In genomic region chr10:101816913-101817541, GRCh38 we compare ENCODE assay signal across 9 cellular contexts. TPM values are rescaled to one million over a fixed set of nuclear protein-coding genes. Genes with fewer than 3 reads are reported as not detected.
DNase-seq lines count a peak whose midpoint lies in the region; ATAC-seq and TF ChIP-seq lines count a peak whose summit lies in the region.
"Had no signal": no experiment of that assay in that cellular context is flagged by ENCODE, and none has a peak within 500 bp of the region (broad histone marks: within the 10 kb centered on the region; RNA-seq: fewer than 3 reads in every experiment).

No MANE protein-coding gene starts in this region.

- H3K4me2 ChIP-seq in neural progenitor cell, result peak overlapping the region; percentile 91

- H3K79me2 ChIP-seq in neural progenitor cell (ENCODE audit: low read depth), result peaks cover 80% of the 10 kb centered on the region

- H3K27ac Mint-ChIP-seq in CD4-positive, alpha-beta T cell, result peak overlapping the region; percentile 96
- H3K27ac Mint-ChIP-seq in neural progenitor cell, result peak overlapping the region; percentile 86

- H3K4me1 Mint-ChIP-seq in CD4-positive, alpha-beta T cell (ENCODE audit: low read depth), result peaks cover 58% of the 10 kb centered on the region
- H3K4me1 Mint-ChIP-seq in neural progenitor cell, result peaks cover 33% of the 10 kb centered on the region

- peak overlapping the region; percentile 87 for H3K27ac ChIP-seq in CD4-positive, alpha-beta T cell (ENCODE audit: low read depth, low read length)
- peak overlapping the region; percentile 88 for H3K27ac ChIP-seq in duodenal mucosa (ENCODE audit: low read depth, low read length)
- peak overlapping the region; percentile 100 for H3K27ac ChIP-seq in neural progenitor cell

- intact Hi-C loops in CD4-positive, alpha-beta T cell (cut with DNase I, micrococcal nuclease), result loop anchor here (5.0 to 10.0 kb wide), 3 partner anchors 122 to 928 kb away; partner anchors contain the start of genes ARMH3 (in 1 of the 2), FBXW4 (in 1 of the 2) and WBP1L (in 1 of the 2)

- H3K36me3 ChIP-seq in MG63, result peaks cover 24% of the 10 kb centered on the region
- peaks cover 9 to 12% of the 10 kb centered on the region in 2 donors for H3K36me3 ChIP-seq in duodenal mucosa (ENCODE audit: control insufficient read depth in 1 of 2, insufficient read depth in 2 of 2, low read length in 2 of 2)
- peaks cover 9% of the 10 kb centered on the region for H3K36me3 ChIP-seq in neural progenitor cell

- no peak overlapping the region for H2AFZ ChIP-seq in neural progenitor cell (replicated peaks)

- H4K20me1 ChIP-seq in neural progenitor cell (ENCODE audit: low read depth), result peaks cover 59% of the 10 kb centered on the region

- H3K36me3 Mint-ChIP-seq in CD4-positive, alpha-beta T cell (ENCODE audit: low read depth), result peaks cover 61% of the 10 kb centered on the region
- peaks cover 11% of the 10 kb centered on the region for H3K36me3 Mint-ChIP-seq in neural progenitor cell

- CTCF ChIA-PET in CD4-positive, alpha-beta T cell (lab: Charles Lee), result interaction anchor here (0.9 to 2.9 kb wide), 3 partner anchors 10 to 23 kb away, joined by 3 to 12 read pairs (median 3); no protein-coding TSS in a partner anchor

- H3K9ac ChIP-seq in duodenal mucosa (ENCODE audit: low read depth in 1 of 2, low read length in 2 of 2), result peak overlapping the region; percentile 90 to 93
- peak overlapping the region; percentile 99 for H3K9ac ChIP-seq in neural progenitor cell

- H3K9me3 Mint-ChIP-seq in CD4-positive, alpha-beta T cell, result no peaks in the 10 kb centered on the region
- no peaks in the 10 kb centered on the region for H3K9me3 Mint-ChIP-seq in neural progenitor cell

- H3K4me3 Mint-ChIP-seq in CD4-positive, alpha-beta T cell, result peak overlapping the region; percentile 99
- peak overlapping the region; percentile 90 for H3K4me3 Mint-ChIP-seq in neural progenitor cell

- H3K27me3 Mint-ChIP-seq in CD4-positive, alpha-beta T cell, result no peaks in the 10 kb centered on the region
- H3K27me3 Mint-ChIP-seq in neural progenitor cell (ENCODE audit: insufficient read depth, low read depth), result no peaks in the 10 kb centered on the region

- DNase-seq in CD4-positive, alpha-beta T cell, result no peak
- DNase-seq in MG63 (no peak), neural progenitor cell (ENCODE audit: low spot score) (no peak), left lobe of liver (ENCODE audit: low spot score) (no peak), NCI-H226 (no peak), NCI-H2081 treated with DMSO at 0.1 percent for 48 hours (lab: John Stamatoyannopoulos, UW) (no peak), NOMO-1 treated with dmso at 0.1 percent for 144 hours (lab: John Stamatoyannopoulos, UW; ENCODE audit: unreplicated experiment) (no peak)

- H3K4me1 ChIP-seq in duodenal mucosa (ENCODE audit: control insufficient read depth in 1 of 2, insufficient read depth in 2 of 2, low read length in 2 of 2) (peaks cover 16 to 33% of the 10 kb centered on the region in 2 donors), neural progenitor cell (peaks cover 26% of the 10 kb centered on the region)

- no peak for TF ChIP-seq CTCF in CD4-positive, alpha-beta T cell (IDR thresholded peaks at IDR 0.05)
- no peak for TF ChIP-seq CTCF in neural progenitor cell (IDR thresholded peaks at IDR 0.05)

- no peaks in the 10 kb centered on the region for H3K9me3 ChIP-seq in CD4-positive, alpha-beta T cell (ENCODE audit: control insufficient read depth, low read length)
- no peaks in the 10 kb centered on the region for H3K9me3 ChIP-seq in MG63
- H3K9me3 ChIP-seq in duodenal mucosa (ENCODE audit: control insufficient read depth in 1 of 2, low read length in 2 of 2), result no peaks in the 10 kb centered on the region
- H3K9me3 ChIP-seq in neural progenitor cell (ENCODE audit: low read depth), result no peaks in the 10 kb centered on the region

- no peaks in the 10 kb centered on the region for H3K27me3 ChIP-seq in CD4-positive, alpha-beta T cell (ENCODE audit: control insufficient read depth, insufficient read depth, low read length)
- H3K27me3 ChIP-seq in MG63 (no peaks in the 10 kb centered on the region), duodenal mucosa (ENCODE audit: control insufficient read depth in 1 of 2, insufficient read depth in 2 of 2, low read length in 2 of 2) (no peaks in the 10 kb centered on the region), neural progenitor cell (no peaks in the 10 kb centered on the region)

- POLR2A ChIA-PET in CD4-positive, alpha-beta T cell (lab: Charles Lee), result interaction anchor here (0.9 to 11.5 kb wide), 8 partner anchors 17 to 828 kb away, joined by 4 to 223 read pairs (median 8); partner anchors contain the start of genes ARMH3, NOLC1, NPM3 and TRIM8

- peak overlapping the region; percentile 76 for H3K4me3 ChIP-seq in MG63
- H3K4me3 ChIP-seq in duodenal mucosa (ENCODE audit: low read depth in 1 of 2, low read length in 2 of 2), result peak overlapping the region; percentile 86 to 87
- H3K4me3 ChIP-seq in neural progenitor cell, result peak overlapping the region; percentile 94

- peaks cover 31% of the 10 kb centered on the region for H3F3A ChIP-seq in neural progenitor cell (ENCODE audit: low read depth)

- ATAC-seq in CD4-positive, alpha-beta T cell (ENCODE audit: poor library complexity), result no peak
- ATAC-seq in left lobe of liver, result no peak

RNA-seq across cellular contexts. Expression of gene OGA, which starts 1.2 kb away (rescaled TPM):
- total RNA-seq in CD4-positive, alpha-beta T cell, result 100 to 1,000 TPM; 395 to 416 TPM
- total RNA-seq in MG63 (2014; rRNA removed; shearing (Covaris generic); ENCODE audit: low replicate concordance), result 31.3 and 66.7 TPM in 2 replicates
- total RNA-seq in neural progenitor cell (ENCODE audit: low replicate concordance) (197 and 275 TPM in 2 replicates), left lobe of liver (32.8 TPM)

RNA-seq across cellular contexts. Expression of gene KCNIP2, which starts 26.6 kb away (rescaled TPM):
- total RNA-seq in CD4-positive, alpha-beta T cell, result 1 to 10 TPM in 1 of 2 experiments, under 1 TPM in 1; 0.77 to 1.6 TPM
- total RNA-seq in MG63 (2014; rRNA removed; shearing (Covaris generic); ENCODE audit: low replicate concordance), result not detected in 2 replicates
- total RNA-seq in neural progenitor cell (ENCODE audit: low replicate concordance) (2.4 and 5.5 TPM in 2 replicates), left lobe of liver (1.4 TPM)

RNA-seq across cellular contexts. Expression of gene NPM3, which starts 33.8 kb away (rescaled TPM):
- total RNA-seq in CD4-positive, alpha-beta T cell, result 10 to 100 TPM; 15.5 to 15.8 TPM
- 30.8 and 87.3 TPM in 2 replicates for total RNA-seq in MG63 (2014; rRNA removed; shearing (Covaris generic); ENCODE audit: low replicate concordance)
- total RNA-seq in neural progenitor cell (ENCODE audit: low replicate concordance) (93.1 and 149 TPM in 2 replicates), left lobe of liver (7.2 TPM)

RNA-seq across cellular contexts. Expression of gene FGF8, which starts 41.1 kb away (rescaled TPM):
- total RNA-seq in CD4-positive, alpha-beta T cell, result not detected
- total RNA-seq in MG63 (2014; rRNA removed; shearing (Covaris generic); ENCODE audit: low replicate concordance), result not detected in 2 replicates
- 17.6 and 32.2 TPM in 2 replicates for total RNA-seq in neural progenitor cell (ENCODE audit: low replicate concordance)
- not detected for total RNA-seq in left lobe of liver
- total RNA-seq: HT1080 had no signal
